Comparison of ENCODE assay signal across 8 cellular contexts in genomic region chr3:28348286-28348636, GRCh38. TPM values are rescaled to one million over a fixed set of nuclear protein-coding genes. Genes with fewer than 3 reads are reported as not detected.
DNase-seq lines count a peak whose midpoint lies in the region; ATAC-seq, FAIRE-seq and TF ChIP-seq lines count a peak whose summit lies in the region.

No MANE protein-coding gene starts in this region.

- H3K27ac Mint-ChIP-seq in activated naive CD4-positive, alpha-beta T cell treated with anti-CD3 and anti-CD28 coated beads, Interleukin-2, amount 50 U/mL, for 24 hours = peak overlapping the region; percentile 97

- H3K27me3 Mint-ChIP-seq in activated naive CD4-positive, alpha-beta T cell treated with anti-CD3 and anti-CD28 coated beads, Interleukin-2, amount 50 U/mL, for 24 hours = no peaks in the 10 kb centered on the region

- H3K4me1 Mint-ChIP-seq in activated naive CD4-positive, alpha-beta T cell treated with anti-CD3 and anti-CD28 coated beads, Interleukin-2, amount 50 U/mL, for 24 hours = peaks cover 63% of the 10 kb centered on the region

- peaks cover 4% of the 10 kb centered on the region for H3K36me3 Mint-ChIP-seq in activated naive CD4-positive, alpha-beta T cell treated with anti-CD3 and anti-CD28 coated beads, Interleukin-2, amount 50 U/mL, for 24 hours

- peak overlapping the region; percentile 93 for H3K4me3 ChIP-seq in SJCRH30
- H3K4me3 ChIP-seq in neutrophil (ENCODE audit: low read depth in 1 of 2, low read length in 1 of 2) = peak overlapping the region; percentile 88 to 94

- no peak for ATAC-seq in GM19455 (IDR thresholded peaks at IDR 0.05; ENCODE audit: unreplicated experiment)

- H3K4me1 ChIP-seq in SJCRH30 (peaks cover 15% of the 10 kb centered on the region), neutrophil (ENCODE audit: control insufficient read depth in 1 of 2, insufficient read depth in 1 of 2, low read depth in 1 of 2, low read length in 1 of 2) (peaks cover 39 to 56% of the 10 kb centered on the region in 2 experiments)

- no peak for FAIRE-seq in GM12891 (lab: Jason Lieb, UNC)

- peak overlapping the region; percentile 97 for H3K4me3 Mint-ChIP-seq in activated naive CD4-positive, alpha-beta T cell treated with anti-CD3 and anti-CD28 coated beads, Interleukin-2, amount 50 U/mL, for 24 hours

- H3K27me3 ChIP-seq in SJCRH30 = no peaks in the 10 kb centered on the region
- no peaks in the 10 kb centered on the region for H3K27me3 ChIP-seq in neutrophil

- H3K9me3 Mint-ChIP-seq in activated naive CD4-positive, alpha-beta T cell treated with anti-CD3 and anti-CD28 coated beads, Interleukin-2, amount 50 U/mL, for 24 hours = peaks cover 5% of the 10 kb centered on the region

- no peaks in the 10 kb centered on the region for H3K9me3 ChIP-seq in SJCRH30 (replicated peaks)
- no peaks in the 10 kb centered on the region for H3K9me3 ChIP-seq in neutrophil

- no peak for TF ChIP-seq POLR2A in GM12891 (IDR thresholded peaks at IDR 0.05; ENCODE audit: low read depth, low read length)

- H3K27ac ChIP-seq in SJCRH30 = peak overlapping the region; percentile 99
- peak overlapping the region; percentile 93 for H3K27ac ChIP-seq in neutrophil

- DNase-seq in activated naive CD4-positive, alpha-beta T cell treated with Interleukin-2 at 50 U/mL for 16 hours = no peak
- DNase-seq in SJCRH30 (peak; percentile 88 to 92), fibroblast of gingiva (ENCODE audit: low read depth) (peak; percentile 97), GM12891 (ENCODE audit: insufficient read length, low spot score) (no peak)
- no peak for DNase-seq in activated effector memory CD4-positive, alpha-beta T cell treated with Interleukin-2 at 50 U/mL for 16 hours

- TF ChIP-seq CTCF in neutrophil (IDR thresholded peaks at IDR 0.05) = no peak

- H3K36me3 ChIP-seq in SJCRH30 = no peaks in the 10 kb centered on the region; the same call in 1 of the 2 replicates
- no peaks in the 10 kb centered on the region for H3K36me3 ChIP-seq in neutrophil

TF ChIP-seq in GM12891, 5 proteins besides CTCF, POLR2A, EP300 and RAD21:
- no peak for TF ChIP-seq PAX5 (IDR thresholded peaks at IDR 0.05; ENCODE audit: insufficient read depth, low read length, severe bottlenecking)
- TF ChIP-seq TAF1 (IDR thresholded peaks at IDR 0.05; ENCODE audit: low read depth, low read length) = no peak
- TF ChIP-seq SPI1 (IDR thresholded peaks at IDR 0.05; ENCODE audit: low read depth, low read length) = no peak
- no peak for TF ChIP-seq POLR2AphosphoS5 (IDR thresholded peaks at IDR 0.05; ENCODE audit: low read depth, low read length)
- TF ChIP-seq POU2F2 (IDR thresholded peaks at IDR 0.05; ENCODE audit: low read depth, low read length) = no peak

RNA-seq across cellular contexts. Expression of gene ZCWPW2, which starts 0.3 kb away (rescaled TPM):
- 0.43 and 0.97 TPM in 2 replicates for total RNA-seq in SJCRH30 (2014; rRNA removed; shearing (Covaris generic))
- 0.15 TPM for polyA plus RNA-seq in GM12891 (2012; ENCODE audit: low read depth, missing spikeins)

RNA-seq across cellular contexts. Expression of gene AZI2, which starts 0.4 kb away (rescaled TPM):
- total RNA-seq in SJCRH30 (2014; rRNA removed; shearing (Covaris generic)) = 107 and 143 TPM in 2 replicates
- polyA plus RNA-seq in GM12891 (2012; ENCODE audit: low read depth, missing spikeins) = 27.8 TPM

Comparison
In these comparisons a context has a peak if more than half of its experiments do, and no peak if none do; other contexts are left out.
1. DNase-seq: peak in SJCRH30 (2 of 2) and fibroblast of gingiva (single experiment); none in activated naive CD4-positive, alpha-beta T cell treated with Interleukin-2 at 50 U/mL for 16 hours (single experiment), GM12891 (single experiment) and activated effector memory CD4-positive, alpha-beta T cell treated with Interleukin-2 at 50 U/mL for 16 hours (single experiment).